ENCODE assay signal across 8 cellular contexts in genomic region chr17:15261818-15262290, GRCh38. TPM values are rescaled to one million over a fixed set of nuclear protein-coding genes. Genes with fewer than 3 reads are reported as not detected.
DNase-seq lines count a peak whose midpoint lies in the region; ATAC-seq and TF ChIP-seq lines count a peak whose summit lies in the region.

No MANE protein-coding gene starts in this region.

- H3K27me3 Mint-ChIP-seq in activated T-cell treated with anti-CD3 and anti-CD28 coated beads, Interleukin-2, amount 50 U/mL, for 24 hours: peaks cover 97% of the 10 kb centered on the region

- TF ChIP-seq CTCF in lung (IDR thresholded peaks at IDR 0.05; ENCODE audit: control extremely low read depth, extremely low read depth): no peak
- TF ChIP-seq CTCF in tibial artery (IDR thresholded peaks at IDR 0.05): no peak

- H3K4me1 ChIP-seq in lung (ENCODE audit: control insufficient read depth in 2 of 2, insufficient read depth in 2 of 2, low read length in 2 of 2): peaks cover 9 to 10% of the 10 kb centered on the region in 2 donors
- H3K4me1 ChIP-seq in tibial artery: peaks cover 0 to 43% (median 35%) of the 10 kb centered on the region in 4 donors

- 8 to 9% methylated on average over 9 of the region's 9 CpGs for WGBS in lung, 2 donors

- H3K4me3 ChIP-seq in lung (peak overlapping the region; percentile 77), tibial artery (peak overlapping the region; percentile 74 to 88)

- peak; percentile 33 for DNase-seq in activated T-cell treated with anti-CD3 and anti-CD28 coated beads, Interleukin-2, amount 50 U/mL, for 24 hours
- DNase-seq in activated T-cell treated with anti-CD3 and anti-CD28 coated beads, Interleukin-2, amount 50 U/mL, for 1 hour: no peak
- DNase-seq in ecto neural progenitor cell (ENCODE audit: low spot score) (peak; percentile 69), lung (ENCODE audit: low spot score) (no peak), tibial artery (peak in 1 of 2 donors; percentile 73), T-helper 9 cell (no peak), epidermal melanocyte (ENCODE audit: insufficient read length, low spot score) (no peak)

- ATAC-seq in lung (ENCODE audit: insufficient read depth, low FRiP score) (no peak), HG03045 (IDR thresholded peaks at IDR 0.05; ENCODE audit: unreplicated experiment) (no peak)

- no peaks in the 10 kb centered on the region for H3K9me3 Mint-ChIP-seq in activated T-cell treated with anti-CD3 and anti-CD28 coated beads, Interleukin-2, amount 50 U/mL, for 24 hours

- peak overlapping the region; percentile 87 for H3K27ac ChIP-seq in lung (ENCODE audit: low read depth in 1 of 2, low read length in 1 of 2)
- H3K27ac ChIP-seq in tibial artery: peak overlapping the region; percentile 98 to 99

- H3K4me3 Mint-ChIP-seq in activated T-cell treated with anti-CD3 and anti-CD28 coated beads, Interleukin-2, amount 50 U/mL, for 24 hours: no peak overlapping the region

- H3K27ac Mint-ChIP-seq in activated T-cell treated with anti-CD3 and anti-CD28 coated beads, Interleukin-2, amount 50 U/mL, for 24 hours: no peak overlapping the region

- peaks cover 10 to 11% of the 10 kb centered on the region in 2 donors for H3K36me3 ChIP-seq in lung (ENCODE audit: control insufficient read depth in 2 of 2, insufficient read depth in 2 of 2, low read length in 2 of 2)
- peaks cover 15 to 23% (median 15%) of the 10 kb centered on the region in 3 donors for H3K36me3 ChIP-seq in tibial artery

- no peaks in the 10 kb centered on the region for H3K36me3 Mint-ChIP-seq in activated T-cell treated with anti-CD3 and anti-CD28 coated beads, Interleukin-2, amount 50 U/mL, for 24 hours (ENCODE audit: low read depth)

- H3K9me3 ChIP-seq in lung (ENCODE audit: control insufficient read depth in 2 of 2, insufficient read depth in 1 of 2, low read length in 1 of 2): no peaks in the 10 kb centered on the region
- H3K9me3 ChIP-seq in tibial artery: no peaks in the 10 kb centered on the region

- no peaks in the 10 kb centered on the region for H3K27me3 ChIP-seq in lung (ENCODE audit: control insufficient read depth, insufficient read depth)
- H3K27me3 ChIP-seq in tibial artery: no peaks in the 10 kb centered on the region

- peaks cover 29% of the 10 kb centered on the region for H3K4me1 Mint-ChIP-seq in activated T-cell treated with anti-CD3 and anti-CD28 coated beads, Interleukin-2, amount 50 U/mL, for 24 hours (ENCODE audit: low read depth)

- intact Hi-C loops in tibial artery (cut with DNase I; ENCODE audit: low total_unique reads): loop anchor here (1.0 to 5.0 kb wide), 2 partner anchors 241 to 735 kb away; partner anchors contain the start of genes TTC19 and ZSWIM7

RNA-seq across cellular contexts. Expression of gene PMP22, which starts 3.3 kb away (rescaled TPM):
- total RNA-seq in lung: 100 to 1,000 TPM; 113 to 163 TPM
- 100 to 1,000 TPM in 1 of 2 donors, 10 to 100 TPM in 1; 78.1 to 168 TPM for polyA plus RNA-seq in lung

Comparison
In these comparisons a context has a peak if more than half of its experiments do, and no peak if none do; other contexts are left out.
1. DNase-seq: peak in activated T-cell treated with anti-CD3 and anti-CD28 coated beads, Interleukin-2, amount 50 U/mL, for 24 hours (single experiment) and ecto neural progenitor cell (single experiment); none in activated T-cell treated with anti-CD3 and anti-CD28 coated beads, Interleukin-2, amount 50 U/mL, for 1 hour (single experiment), lung (single experiment), T-helper 9 cell (single experiment) and epidermal melanocyte (single experiment).